ENCODE assay signal across 15 cellular contexts in the genomic region with DNA sequence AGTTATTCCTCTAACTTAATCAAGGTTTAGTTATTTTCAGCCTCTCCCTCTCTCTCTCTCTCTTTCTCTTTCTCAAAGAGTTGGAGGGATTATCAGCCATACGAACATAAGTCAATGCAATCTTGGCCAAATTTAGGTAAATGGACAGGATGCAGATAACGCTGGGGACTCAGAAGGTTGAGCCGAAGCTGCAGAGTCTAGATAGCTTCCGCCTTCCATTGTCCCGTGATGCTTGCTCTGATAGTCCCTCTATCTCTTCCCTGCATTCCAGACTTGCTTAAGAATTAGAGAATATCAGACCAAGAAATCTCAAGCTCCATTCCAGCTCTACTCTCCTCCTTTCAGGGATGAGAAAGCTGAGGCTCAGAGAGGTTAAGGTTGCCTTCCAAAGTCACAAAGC.
DNase-seq lines count a peak whose midpoint lies in the region; TF ChIP-seq lines count a peak whose summit lies in the region.
"Had no signal": no experiment of that assay in that cellular context is flagged by ENCODE, and none has a peak within 500 bp of the region (broad histone marks: within the 10 kb centered on the region; RNA-seq: fewer than 3 reads in every experiment).

No MANE protein-coding gene starts in this region.

- H3K4me1 ChIP-seq in thyroid gland (peaks cover 54 to 75% of the 10 kb centered on the region in 2 donors), adrenal gland (replicated peaks in 1 of 2) (peaks cover 23 to 42% of the 10 kb centered on the region in 2 donors)

- H3K36me3 ChIP-seq in thyroid gland (no peaks in the 10 kb centered on the region), adrenal gland (replicated peaks in 1 of 2) (no peaks in the 10 kb centered on the region)

- no peaks in the 10 kb centered on the region for H3K9me3 ChIP-seq in thyroid gland
- no peaks in the 10 kb centered on the region for H3K9me3 ChIP-seq in adrenal gland (replicated peaks in 1 of 3)

- H3K27me3 Mint-ChIP-seq in nephron (ENCODE audit: low read depth): no peaks in the 10 kb centered on the region
- H3K27me3 Mint-ChIP-seq in activated T-helper 1 cell treated with anti-CD3 and anti-CD28 coated beads, Interleukin-12 subunit alpha, Interleukin-12 subunit beta, Interleukin-2, Interleukin-4 antibody, amounts not matched to agents 30 ng/mL and 10 ng/mL and 1 ng/mL, durations not matched to agents 14 hours and 24 hours and 36 hours (ENCODE audit: insufficient read depth): no peaks in the 10 kb centered on the region

- peaks cover 55% of the 10 kb centered on the region for H3K4me1 Mint-ChIP-seq in nephron
- H3K4me1 Mint-ChIP-seq in activated T-helper 1 cell treated with anti-CD3 and anti-CD28 coated beads, Interleukin-12 subunit alpha, Interleukin-12 subunit beta, Interleukin-2, Interleukin-4 antibody, amounts not matched to agents 30 ng/mL and 10 ng/mL and 1 ng/mL, durations not matched to agents 14 hours and 24 hours and 36 hours (ENCODE audit: low read depth): no peaks in the 10 kb centered on the region

- H3K4me3 Mint-ChIP-seq in nephron: no peak overlapping the region
- no peak overlapping the region for H3K4me3 Mint-ChIP-seq in activated T-helper 1 cell treated with anti-CD3 and anti-CD28 coated beads, Interleukin-12 subunit alpha, Interleukin-12 subunit beta, Interleukin-2, Interleukin-4 antibody, amounts not matched to agents 30 ng/mL and 10 ng/mL and 1 ng/mL, durations not matched to agents 14 hours and 24 hours and 36 hours

- no peak for TF ChIP-seq CTCF in HL-60 (IDR thresholded peaks at IDR 0.05; ENCODE audit: insufficient read depth, low read length)
- TF ChIP-seq CTCF in coronary artery (IDR thresholded peaks at IDR 0.05): no peak
- no peak for TF ChIP-seq CTCF in nephron (IDR thresholded peaks at IDR 0.05; ENCODE audit: unreplicated experiment in 3 of 3)
- no peak for TF ChIP-seq CTCF in thyroid gland (IDR thresholded peaks at IDR 0.05)
- TF ChIP-seq CTCF in adrenal gland (IDR thresholded peaks at IDR 0.05): no peak

- intact Hi-C loops in thyroid gland (cut with DNase I): loop anchor here (10.0 kb wide), 2 partner anchors 72 to 668 kb away; a partner anchor contains a TSS
- intact Hi-C loops in activated T-helper 1 cell treated with anti-CD3 and anti-CD28 coated beads, Interleukin-12 subunit alpha, Interleukin-12 subunit beta, Interleukin-2, Interleukin-4 antibody, amounts not matched to agents 30 ng/mL and 10 ng/mL and 1 ng/mL, durations not matched to agents 14 hours and 24 hours and 36 hours (cut with micrococcal nuclease): no loop called here
- intact Hi-C loops in adrenal gland (cut with DNase I): no loop called here

- no peaks in the 10 kb centered on the region for H3K9me3 Mint-ChIP-seq in nephron
- H3K9me3 Mint-ChIP-seq in activated T-helper 1 cell treated with anti-CD3 and anti-CD28 coated beads, Interleukin-12 subunit alpha, Interleukin-12 subunit beta, Interleukin-2, Interleukin-4 antibody, amounts not matched to agents 30 ng/mL and 10 ng/mL and 1 ng/mL, durations not matched to agents 14 hours and 24 hours and 36 hours: no peaks in the 10 kb centered on the region

- TF ChIP-seq POLR2A in thyroid gland (IDR thresholded peaks at IDR 0.05) (no peak), adrenal gland (IDR thresholded peaks at IDR 0.05) (no peak)

- no peaks in the 10 kb centered on the region for H3K36me3 Mint-ChIP-seq in nephron (ENCODE audit: low read depth)
- no peaks in the 10 kb centered on the region for H3K36me3 Mint-ChIP-seq in activated T-helper 1 cell treated with anti-CD3 and anti-CD28 coated beads, Interleukin-12 subunit alpha, Interleukin-12 subunit beta, Interleukin-2, Interleukin-4 antibody, amounts not matched to agents 30 ng/mL and 10 ng/mL and 1 ng/mL, durations not matched to agents 14 hours and 24 hours and 36 hours (ENCODE audit: low read depth)

- DNase-seq in HL-60 (ENCODE audit: low read depth in 1 of 2, low spot score in 1 of 2) (no peak), coronary artery (ENCODE audit: low spot score) (no peak), thyroid gland (no peak), NCI-H748 (lab: John Stamatoyannopoulos, UW; ENCODE audit: unreplicated experiment) (no peak), activated gamma-delta T cell treated with Interleukin-2 at 50 U/mL for 16 hours (no peak), adrenal gland (no peak)
- no peak for DNase-seq in activated T-helper 1 cell treated with anti-CD3 and anti-CD28 coated beads, Interleukin-12 subunit alpha, Interleukin-12 subunit beta, Interleukin-2, Interleukin-4 antibody, amounts not matched to agents 30 ng/mL and 10 ng/mL and 1 ng/mL, durations not matched to agents 14 hours and 24 hours and 36 hours (ENCODE audit: low spot score)
- DNase-seq: COR-L47, GM23248, HCEC 1CT, NCI-H1436 treated with DMSO at 0.1 percent for 48 hours, NCI-H2081, NCI-H82 had no signal

- 89 to 91% methylated on average over 5 of the region's 5 CpGs for WGBS in thyroid gland, 2 donors
- WGBS in adrenal gland, 4 donors: 82 to 98% (median 89%) methylated on average over 5 of the region's 5 CpGs

- H3K4me3 ChIP-seq in HL-60 (replicated peaks; ENCODE audit: insufficient read depth, low read length) (no peak overlapping the region), coronary artery (no peak overlapping the region), thyroid gland (replicated peaks in 1 of 3) (no peak overlapping the region), adrenal gland (no peak overlapping the region)
- H3K4me3 ChIP-seq: GM23248 had no signal

- no peaks in the 10 kb centered on the region for H3K27me3 ChIP-seq in HL-60 (ENCODE audit: insufficient read depth, poor library complexity, severe bottlenecking)
- H3K27me3 ChIP-seq in thyroid gland: no peaks in the 10 kb centered on the region
- no peaks in the 10 kb centered on the region for H3K27me3 ChIP-seq in adrenal gland

- peak overlapping the region in 2 of 3 experiments; percentile 93 to 98 for H3K27ac Mint-ChIP-seq in nephron
- H3K27ac Mint-ChIP-seq in activated T-helper 1 cell treated with anti-CD3 and anti-CD28 coated beads, Interleukin-12 subunit alpha, Interleukin-12 subunit beta, Interleukin-2, Interleukin-4 antibody, amounts not matched to agents 30 ng/mL and 10 ng/mL and 1 ng/mL, durations not matched to agents 14 hours and 24 hours and 36 hours: no peak overlapping the region

- H3K27ac ChIP-seq in HL-60 (replicated peaks): peak overlapping the region; percentile 35
- peak overlapping the region; percentile 24 to 55 for H3K27ac ChIP-seq in coronary artery
- peak overlapping the region; percentile 91 to 98 (median 97) for H3K27ac ChIP-seq in thyroid gland
- H3K27ac ChIP-seq in adrenal gland: peak overlapping the region in 1 of 5 donors; percentile 86
- H3K27ac ChIP-seq: C4-2B, GM23248 had no signal
